Comparison of ENCODE assay signal across 13 cellular contexts in genomic region chrX:129959493-129959832, GRCh38. TPM values are rescaled to one million over a fixed set of nuclear protein-coding genes. Genes with fewer than 3 reads are reported as not detected.
DNase-seq lines count a peak whose midpoint lies in the region; ATAC-seq and TF ChIP-seq lines count a peak whose summit lies in the region.
"Had no signal": no experiment of that assay in that cellular context is flagged by ENCODE, and none has a peak within 500 bp of the region (broad histone marks: within the 10 kb centered on the region; RNA-seq: fewer than 3 reads in every experiment).

No MANE protein-coding gene starts in this region.

- peak overlapping the region in 1 of 7 donors; percentile 31 for H3K27ac Mint-ChIP-seq in CD4-positive, alpha-beta memory T cell

- H3K27ac ChIP-seq in GM23248 (no peak overlapping the region), foreskin keratinocyte (no peak overlapping the region)
- H3K27ac ChIP-seq in CD4-positive, alpha-beta memory T cell (ENCODE audit: low read depth, low read length), result no peak overlapping the region

- in situ Hi-C loops in GM23248 (cut with MboI), result no loop called here
- in situ Hi-C loops in ACHN (cut with HindIII; ENCODE audit: low pct_ligation_motif_present, low pct_unique_long_range_greater_than_20kb, low sequenced_read_pairs), result no loop called here

- ATAC-seq in foreskin keratinocyte (peak; percentile 76), omental fat pad (ENCODE audit: low FRiP score) (peak; percentile 52)

- DNase-seq in GM23248 (peak; percentile 66), NCI-H510A treated with DMSO at 0.1 percent for 48 hours (lab: John Stamatoyannopoulos, UW) (peak; percentile 31), foreskin keratinocyte (peak in 1 of 2 donors; percentile 33), omental fat pad (ENCODE audit: low spot score) (no peak), ACHN (no peak), AG08395 (ENCODE audit: low spot score) (no peak)
- no peak for DNase-seq in CD4-positive, alpha-beta memory T cell
- DNase-seq: activated CD8-positive, alpha-beta memory T cell treated with anti-CD3 and anti-CD28 coated beads for 24 hours; activated gamma-delta T cell treated with Interleukin-2 at 50 U/mL for 16 hours; Caco-2; central memory CD4-positive, alpha-beta T cell; NCI-H2171; T-helper 9 cell had no signal

- H3K36me3 Mint-ChIP-seq in CD4-positive, alpha-beta memory T cell, result no peaks in the 10 kb centered on the region

- H3K9me3 Mint-ChIP-seq in CD4-positive, alpha-beta memory T cell, result peaks cover 0 to 2% (median 0%) of the 10 kb centered on the region in 8 donors

- no peak overlapping the region for H2AFZ ChIP-seq in GM23248

- no peaks in the 10 kb centered on the region for H3K9me2 ChIP-seq in GM23248 (ENCODE audit: insufficient read depth)

- H3K9ac ChIP-seq in GM23248, result no peak overlapping the region

- H3K36me3 ChIP-seq in GM23248 (ENCODE audit: low read depth), result no peaks in the 10 kb centered on the region
- H3K36me3 ChIP-seq in CD4-positive, alpha-beta memory T cell (ENCODE audit: insufficient read depth, low read length), result no peaks in the 10 kb centered on the region

- H3K4me2 ChIP-seq in GM23248 (ENCODE audit: unreplicated experiment), result peak overlapping the region; percentile 28

- no peaks in the 10 kb centered on the region for H3K9me3 ChIP-seq in GM23248 (ENCODE audit: low read depth)
- no peaks in the 10 kb centered on the region for H3K9me3 ChIP-seq in CD4-positive, alpha-beta memory T cell (ENCODE audit: control insufficient read depth in 1 of 2, low read length in 2 of 2)
- H3K9me3 ChIP-seq: Caco-2 had no signal

- no peaks in the 10 kb centered on the region for H3F3A ChIP-seq in GM23248 (ENCODE audit: insufficient read depth)

- H3K4me1 Mint-ChIP-seq in CD4-positive, alpha-beta memory T cell, result peaks cover 10 to 33% (median 18%) of the 10 kb centered on the region in 4 donors

- H3K79me2 ChIP-seq in GM23248 (ENCODE audit: insufficient read depth), result no peaks in the 10 kb centered on the region

- POLR2A ChIA-PET in CD4-positive, alpha-beta memory T cell (lab: Charles Lee; ENCODE audit: partially characterized antibody), result interaction anchor here (3.1 kb wide), 1 partner anchor 19 kb away, joined by 8 read pairs; no protein-coding TSS in a partner anchor

- H3K27me3 ChIP-seq in GM23248 (replicated peaks; ENCODE audit: insufficient read depth) (no peaks in the 10 kb centered on the region), foreskin keratinocyte (peaks cover 5% of the 10 kb centered on the region)
- H3K27me3 ChIP-seq in CD4-positive, alpha-beta memory T cell (ENCODE audit: insufficient read depth, low read length), result no peaks in the 10 kb centered on the region

- no peak overlapping the region for H3K4me3 ChIP-seq in GM23248
- H3K4me3 ChIP-seq in CD4-positive, alpha-beta memory T cell (ENCODE audit: low read length in 2 of 2), result no peak overlapping the region

- H3K4me3 Mint-ChIP-seq in CD4-positive, alpha-beta memory T cell, result no peak overlapping the region

- H3K4me1 ChIP-seq in GM23248 (ENCODE audit: insufficient read depth) (no peaks in the 10 kb centered on the region), foreskin keratinocyte (no peaks in the 10 kb centered on the region)
- H3K4me1 ChIP-seq in CD4-positive, alpha-beta memory T cell (ENCODE audit: insufficient read depth, low read length), result peaks cover 14% of the 10 kb centered on the region
- H3K4me1 ChIP-seq: Caco-2 had no signal

- 0% methylated on average over 3 of the region's 19 CpGs for WGBS in GM23248 (ENCODE audit: low coverage in 1 of 2, low lambda C conversion rate in 2 of 2, missing lambda C conversion rate in 2 of 2), 2 experiments

- H3K27me3 Mint-ChIP-seq in CD4-positive, alpha-beta memory T cell, result no peaks in the 10 kb centered on the region

- H4K20me1 ChIP-seq in GM23248 (ENCODE audit: insufficient read depth), result no peaks in the 10 kb centered on the region

- intact Hi-C loops in CD4-positive, alpha-beta memory T cell (cut with micrococcal nuclease), result no loop called here

- TF ChIP-seq CTCF in foreskin keratinocyte (conservative IDR thresholded peaks at IDR 0.05), result no peak
- no peak for TF ChIP-seq CTCF in omental fat pad (IDR thresholded peaks at IDR 0.05)

- CTCF ChIA-PET in CD4-positive, alpha-beta memory T cell (lab: Charles Lee; ENCODE audit: partially characterized antibody), result interaction anchor here (2.1 kb wide), 1 partner anchor 32 kb away, joined by 5 read pairs; no protein-coding TSS in a partner anchor

RNA-seq across cellular contexts. Expression of gene BCORL1, which starts 23.0 kb away (rescaled TPM):
- 0.38 and 1.7 TPM in 2 replicates for total RNA-seq in GM23248 (2014; rRNA removed; shearing (Covaris generic))
- polyA plus RNA-seq in GM23248 (2016; fragmentation: Nextera tagmentation; extraction: Ambion mirVana) (4.4 and 6.0 TPM in 2 replicates), foreskin keratinocyte (1.2 and 1.7 TPM in 2 replicates)
- total RNA-seq in foreskin keratinocyte (3.3 and 3.5 TPM in 2 replicates), omental fat pad (1 to 10 TPM; 4.9 to 8.0 (median 5.2) TPM)
- total RNA-seq in CD4-positive, alpha-beta memory T cell, result 10 to 100 TPM; 14.0 to 14.2 TPM
- polyA plus RNA-seq in CD4-positive, alpha-beta memory T cell, result 1 to 10 TPM in 1 of 2 donors, under 1 TPM in 1; 0.09 to 4.5 TPM

RNA-seq across cellular contexts. Expression of gene UTP14A, which starts 53.5 kb away (rescaled TPM):
- 15.9 and 17.7 TPM in 2 replicates for total RNA-seq in GM23248 (2014; rRNA removed; shearing (Covaris generic))
- polyA plus RNA-seq in GM23248 (2016; fragmentation: Nextera tagmentation; extraction: Ambion mirVana), result 13.3 and 13.8 TPM in 2 replicates
- 35.1 and 39.4 TPM in 2 replicates for total RNA-seq in foreskin keratinocyte
- 21.1 and 26.0 TPM in 2 replicates for polyA plus RNA-seq in foreskin keratinocyte
- total RNA-seq in omental fat pad, result 10 to 100 TPM; 12.5 to 31.6 (median 16.2) TPM
- 10 to 100 TPM; 17.7 to 19.2 TPM for total RNA-seq in CD4-positive, alpha-beta memory T cell
- polyA plus RNA-seq in CD4-positive, alpha-beta memory T cell, result 10 to 100 TPM in 1 of 2 donors, 1 to 10 TPM in 1; 2.5 to 12.7 TPM

Comparison
In these comparisons a context has a peak if more than half of its experiments do, and no peak if none do; other contexts are left out.
1. DNase-seq: peak in GM23248 (single experiment) and NCI-H510A treated with DMSO at 0.1 percent for 48 hours (single experiment); none in omental fat pad (single experiment), ACHN (single experiment), CD4-positive, alpha-beta memory T cell (0 of 5) and AG08395 (single experiment).